ENCODE assay signal across 35 cellular contexts in genomic region chr9:14678776-14679175, GRCh38. TPM values are rescaled to one million over a fixed set of nuclear protein-coding genes. Genes with fewer than 3 reads are reported as not detected.
"Had no signal": no experiment of that assay in that cellular context is flagged by ENCODE, and none has a peak within 500 bp of the region (broad histone marks: within the 10 kb centered on the region; RNA-seq: fewer than 3 reads in every experiment).

No MANE protein-coding gene starts in this region.

- H3K4me3 Mint-ChIP-seq: dendritic cell treated with granulocyte-macrophage colony-stimulating factor and Interleukin-4, amounts not matched to agents 40 ng/mL and 50 ng/mL, for 4 days; endodermal cell; naive thymus-derived CD4-positive, alpha-beta T cell; nephron; neural progenitor cell; stimulated activated effector memory CD8-positive, alpha-beta T cell treated with anti-CD3 and anti-CD28 coated beads, Interleukin-12 subunit alpha, Interleukin-12 subunit beta, amount 100 ng/mL, for 72 hours had no signal

- H3K4me3 ChIP-seq: colonic mucosa, esophagus muscularis mucosa, gastroesophageal sphincter, heart left ventricle, hepatocyte, lung, neural progenitor cell, prostate gland, right atrium auricular region, stomach, thyroid gland, upper lobe of left lung had no signal

- H3K9me3 Mint-ChIP-seq: dendritic cell treated with granulocyte-macrophage colony-stimulating factor and Interleukin-4, amounts not matched to agents 40 ng/mL and 50 ng/mL, for 4 days; endodermal cell; stimulated activated effector memory CD8-positive, alpha-beta T cell treated with anti-CD3 and anti-CD28 coated beads, Interleukin-12 subunit alpha, Interleukin-12 subunit beta, amount 100 ng/mL, for 72 hours had no signal

- H3K4me1 Mint-ChIP-seq: nephron, neural progenitor cell had no signal

- H3K36me3 ChIP-seq: colonic mucosa, neural progenitor cell, prostate gland, right atrium auricular region, thyroid gland had no signal

- H3K4me1 ChIP-seq: colonic mucosa, esophagus muscularis mucosa, foreskin keratinocyte, gastroesophageal sphincter, neural progenitor cell, parathyroid adenoma, prostate gland, right atrium auricular region, stomach, thyroid gland, upper lobe of left lung had no signal

- H3K27ac Mint-ChIP-seq: dendritic cell treated with granulocyte-macrophage colony-stimulating factor and Interleukin-4, amounts not matched to agents 40 ng/mL and 50 ng/mL, for 4 days; naive thymus-derived CD4-positive, alpha-beta T cell; neural progenitor cell; stimulated activated effector memory CD8-positive, alpha-beta T cell treated with anti-CD3 and anti-CD28 coated beads, Interleukin-12 subunit alpha, Interleukin-12 subunit beta, amount 100 ng/mL, for 72 hours had no signal

- H3K27me3 Mint-ChIP-seq: dendritic cell treated with granulocyte-macrophage colony-stimulating factor and Interleukin-4, amounts not matched to agents 40 ng/mL and 50 ng/mL, for 4 days; naive thymus-derived CD4-positive, alpha-beta T cell had no signal

- H3K27me3 ChIP-seq: colonic mucosa, esophagus muscularis mucosa, foreskin keratinocyte, gastroesophageal sphincter, heart left ventricle, hepatocyte, neural progenitor cell, right atrium auricular region, stomach, thyroid gland, upper lobe of left lung had no signal

- H3K27ac ChIP-seq: colonic mucosa, esophagus muscularis mucosa, foreskin keratinocyte, gastroesophageal sphincter, heart left ventricle, hepatocyte, neural progenitor cell, parathyroid adenoma, prostate gland, right atrium auricular region, stomach, thyroid gland, upper lobe of left lung had no signal

- H3K9me3 ChIP-seq: colonic mucosa, esophagus muscularis mucosa, gastroesophageal sphincter, heart left ventricle, prostate gland, right atrium auricular region, stomach, thyroid gland, upper lobe of left lung had no signal

- DNase-seq: colonic mucosa; effector CD8-positive, alpha-beta T cell; endodermal cell; foreskin keratinocyte; heart left ventricle; kidney; mesenchymal stem cell; midbrain; naive thymus-derived CD4-positive, alpha-beta T cell; stimulated activated CD4-positive, alpha-beta T cell treated with anti-CD3 and anti-CD28 coated beads, Interleukin-2, amount 100 ng/mL, for 24 hours; stimulated activated CD4-positive, alpha-beta T cell treated with anti-CD3 and anti-CD28 coated beads, Interleukin-4, amount 100 ng/mL, for 24 hours; stimulated activated naive CD4-positive, alpha-beta T cell treated with Interleukin-2 at 50 U/mL for 16 hours; stomach; thyroid gland; upper lobe of left lung had no signal

RNA-seq across cellular contexts. Expression of gene CER1, which starts 43.8 kb away (rescaled TPM):
- total RNA-seq: colonic mucosa; epithelial cell of proximal tubule; esophagus muscularis mucosa; fibroblast of lung; foreskin keratinocyte; gastroesophageal sphincter; heart left ventricle; kidney; left lobe of liver; liver; lung; mucosa of gallbladder; naive thymus-derived CD4-positive, alpha-beta T cell; osteoblast; prostate gland; right atrium auricular region; sciatic nerve; stomach; subcutaneous adipose tissue; temporal lobe; thyroid gland; upper lobe of left lung had no signal
- polyA plus RNA-seq: fibroblast of lung; foreskin keratinocyte; heart left ventricle; hepatocyte; liver; lung; naive thymus-derived CD4-positive, alpha-beta T cell; stomach had no signal
